Comparison of ENCODE assay signal across 19 cellular contexts in the genomic region with DNA sequence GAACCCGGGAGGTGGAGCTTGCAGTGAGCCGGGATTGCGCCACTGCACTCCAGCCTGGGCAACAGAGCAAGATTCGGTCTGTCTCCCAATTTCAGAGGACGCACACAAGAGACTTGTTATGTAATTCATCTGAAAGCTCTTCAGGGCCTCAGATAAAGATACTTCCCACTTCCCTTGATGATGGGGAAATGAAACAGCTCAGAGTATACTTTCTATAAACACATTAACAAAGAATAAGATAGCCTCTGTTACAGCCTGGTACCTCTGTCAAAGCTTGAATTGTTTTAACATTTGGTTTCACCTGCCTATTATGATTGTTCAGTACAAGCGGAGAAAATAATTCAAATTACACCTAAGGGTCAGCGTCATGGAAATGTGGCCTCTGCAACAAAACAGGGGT.
DNase-seq lines count a peak whose midpoint lies in the region; ATAC-seq lines count a peak whose summit lies in the region.
"Had no signal": no experiment of that assay in that cellular context is flagged by ENCODE, and none has a peak within 500 bp of the region (broad histone marks: within the 10 kb centered on the region; RNA-seq: fewer than 3 reads in every experiment).

No MANE protein-coding gene starts in this region.

- H3K27ac Mint-ChIP-seq in IgD-negative memory B cell = peak overlapping the region; percentile 6 to 74 (median 9)
- H3K27ac Mint-ChIP-seq in stimulated activated effector memory CD8-positive, alpha-beta T cell treated with anti-CD3 and anti-CD28 coated beads, Interleukin-12 subunit alpha, Interleukin-12 subunit beta, amount 100 ng/mL, for 72 hours = no peak overlapping the region
- H3K27ac Mint-ChIP-seq: nephron; progenitor cell of endocrine pancreas; T-helper 2 cell treated with Interferon-gamma antibody and Interleukin-4, amounts not matched to agents 5 μg/mL and 100 μg/mL, for 36 hours had no signal

- DNase-seq in globus pallidus (ENCODE audit: low spot score) = peak; percentile 1
- DNase-seq in stimulated activated effector memory CD8-positive, alpha-beta T cell treated with anti-CD3 and anti-CD28 coated beads, Interleukin-12 subunit alpha, Interleukin-12 subunit beta, amount 100 ng/mL, for 72 hours (ENCODE audit: low spot score in 2 of 2) = no peak
- DNase-seq: activated CD4-positive, CD25-positive, alpha-beta regulatory T cell treated with anti-CD3 and anti-CD28 coated beads, Interleukin-2, amount 50 U/mL, for 72 hours; activated effector memory CD4-positive, alpha-beta T cell treated with Interleukin-2 at 50 U/mL for 16 hours; central memory CD4-positive, alpha-beta T cell; gastrocnemius medialis; IMR-90; NCI-H2029; NCI-H446 treated with DMSO at 0.1 percent for 48 hours; SJCRH30; stimulated activated CD4-positive, alpha-beta T cell treated with anti-CD3 and anti-CD28 coated beads, Interleukin-2, amount 100 ng/mL, for 24 hours had no signal

- H3K4me3 Mint-ChIP-seq in IgD-negative memory B cell = peak overlapping the region in 2 of 4 donors; percentile 7 to 81
- H3K4me3 Mint-ChIP-seq in stimulated activated effector memory CD8-positive, alpha-beta T cell treated with anti-CD3 and anti-CD28 coated beads, Interleukin-12 subunit alpha, Interleukin-12 subunit beta, amount 100 ng/mL, for 72 hours = no peak overlapping the region
- H3K4me3 Mint-ChIP-seq: nephron; T-helper 2 cell treated with Interferon-gamma antibody and Interleukin-4, amounts not matched to agents 5 μg/mL and 100 μg/mL, for 36 hours had no signal

- H3K36me3 Mint-ChIP-seq in IgD-negative memory B cell = no peaks in the 10 kb centered on the region
- no peaks in the 10 kb centered on the region for H3K36me3 Mint-ChIP-seq in stimulated activated effector memory CD8-positive, alpha-beta T cell treated with anti-CD3 and anti-CD28 coated beads, Interleukin-12 subunit alpha, Interleukin-12 subunit beta, amount 100 ng/mL, for 72 hours

- H3K27me3 Mint-ChIP-seq in IgD-negative memory B cell = no peaks in the 10 kb centered on the region
- H3K27me3 Mint-ChIP-seq: progenitor cell of endocrine pancreas had no signal

- no peaks in the 10 kb centered on the region for H3K9me3 Mint-ChIP-seq in IgD-negative memory B cell
- peaks cover 4% of the 10 kb centered on the region for H3K9me3 Mint-ChIP-seq in stimulated activated effector memory CD8-positive, alpha-beta T cell treated with anti-CD3 and anti-CD28 coated beads, Interleukin-12 subunit alpha, Interleukin-12 subunit beta, amount 100 ng/mL, for 72 hours
- H3K9me3 Mint-ChIP-seq: nephron had no signal

- ATAC-seq in GM18909 (IDR thresholded peaks at IDR 0.05; ENCODE audit: poor library complexity, unreplicated experiment) (peak; percentile 58), GM21786 (IDR thresholded peaks at IDR 0.05; ENCODE audit: unreplicated experiment) (peak; percentile 72), GM18907 (IDR thresholded peaks at IDR 0.05; ENCODE audit: unreplicated experiment) (no peak), GM18870 (IDR thresholded peaks at IDR 0.05; ENCODE audit: unreplicated experiment) (no peak)
- ATAC-seq in stimulated activated effector memory CD8-positive, alpha-beta T cell treated with anti-CD3 and anti-CD28 coated beads, Interleukin-12 subunit alpha, Interleukin-12 subunit beta, amount 100 ng/mL, for 72 hours = no peak
- ATAC-seq: gastrocnemius medialis had no signal

- H3K4me1 Mint-ChIP-seq in IgD-negative memory B cell = peaks cover 17 to 31% (median 20%) of the 10 kb centered on the region in 3 donors
- no peaks in the 10 kb centered on the region for H3K4me1 Mint-ChIP-seq in stimulated activated effector memory CD8-positive, alpha-beta T cell treated with anti-CD3 and anti-CD28 coated beads, Interleukin-12 subunit alpha, Interleukin-12 subunit beta, amount 100 ng/mL, for 72 hours

Comparison
In these comparisons a context has a peak if more than half of its experiments do, and no peak if none do; other contexts are left out.
1. ATAC-seq: peak in GM18909 (single experiment) and GM21786 (single experiment); none in GM18907 (single experiment), stimulated activated effector memory CD8-positive, alpha-beta T cell treated with anti-CD3 and anti-CD28 coated beads, Interleukin-12 subunit alpha, Interleukin-12 subunit beta, amount 100 ng/mL, for 72 hours (single experiment) and GM18870 (single experiment).